ENCODE assay signal across 9 cellular contexts in genomic region chr11:9527481-9528140, GRCh38. TPM values are rescaled to one million over a fixed set of nuclear protein-coding genes. Genes with fewer than 3 reads are reported as not detected.
DNase-seq lines count a peak whose midpoint lies in the region; ATAC-seq and TF ChIP-seq lines count a peak whose summit lies in the region.
"Had no signal": no experiment of that assay in that cellular context is flagged by ENCODE, and none has a peak within 500 bp of the region (broad histone marks: within the 10 kb centered on the region; RNA-seq: fewer than 3 reads in every experiment).

No MANE protein-coding gene starts in this region.

- TF ChIP-seq POLR2A in testis (IDR thresholded peaks at IDR 0.05) (no peak), Peyer's patch (IDR thresholded peaks at IDR 0.05) (no peak)

- H3K27ac Mint-ChIP-seq in MCF 10A (ENCODE audit: low read depth, unreplicated experiment): peak overlapping the region; percentile 63

- CTCF ChIA-PET in HEK293 (lab: Yijun Ruan, JAX): interaction anchor here (0.6 to 2.1 kb wide), 4 partner anchors 20 to 411 kb away, joined by 3 to 9 read pairs (median 3); no protein-coding TSS in a partner anchor
- CTCF ChIA-PET in MCF 10A (lab: Yijun Ruan, JAX): interaction anchor here (1.7 to 2.8 kb wide), 2 partner anchors 20 to 21 kb away, joined by 4 to 9 read pairs; no protein-coding TSS in a partner anchor

- peaks cover 0 to 3% of the 10 kb centered on the region in 2 experiments; a peak in 1 of 3 replicates for H3K36me3 ChIP-seq in HEK293 (ENCODE audit: control insufficient read depth in 2 of 2, insufficient read depth in 1 of 2, low read length in 2 of 2)
- H3K36me3 ChIP-seq in thoracic aorta: no peaks in the 10 kb centered on the region
- no peaks in the 10 kb centered on the region for H3K36me3 ChIP-seq in testis (ENCODE audit: low read depth, missing control alignments)
- H3K36me3 ChIP-seq in Peyer's patch: peaks cover 0 to 5% (median 0%) of the 10 kb centered on the region in 3 donors

- BruUV-seq in MCF 10A (replicated peaks; lab: Mats Ljungman, UMichigan): no TSS peak

- TF ChIP-seq CTCF in HEK293 (tag by site-specific recombination; IDR thresholded peaks at IDR 0.05) (no peak), MCF 10A (IDR thresholded peaks at IDR 0.05; ENCODE audit: unreplicated experiment) (no peak), thoracic aorta (IDR thresholded peaks at IDR 0.05) (no peak), testis (IDR thresholded peaks at IDR 0.05) (no peak), Peyer's patch (IDR thresholded peaks at IDR 0.05) (no peak)

- H3K27ac ChIP-seq in HEK293 (ENCODE audit: extremely low read depth, low read depth, low read length) (peak overlapping the region; percentile 54; the same call in 1 of the 2 replicates), thoracic aorta (peak overlapping the region; percentile 69 to 78), testis (peak overlapping the region in 1 of 2 donors; percentile 17), Peyer's patch (peak overlapping the region in 2 of 4 donors; percentile 22 to 24)

- intact Hi-C loops in MCF 10A (cut with micrococcal nuclease) (no loop called here), testis (cut with DNase I; ENCODE audit: low total_unique reads) (no loop called here)

- no peaks in the 10 kb centered on the region for H3K9me3 Mint-ChIP-seq in MCF 10A (ENCODE audit: unreplicated experiment)

- H3K36me3 Mint-ChIP-seq in MCF 10A (ENCODE audit: insufficient read depth, unreplicated experiment): peaks cover 26% of the 10 kb centered on the region

- H3K4me1 ChIP-seq in HEK293 (ENCODE audit: control insufficient read depth, insufficient read depth, low read length) (peaks cover 10% of the 10 kb centered on the region), thoracic aorta (ENCODE audit: control insufficient read depth in 1 of 2, low read depth in 2 of 2) (peaks cover 13 to 58% of the 10 kb centered on the region in 2 donors), testis (peaks cover 32% of the 10 kb centered on the region), Peyer's patch (peaks cover 0 to 29% (median 0%) of the 10 kb centered on the region in 4 donors)

- ATAC-seq in thoracic aorta (ENCODE audit: insufficient number of reproducible peaks, low FRiP score, low read depth) (peak; percentile 41), HG02798 (IDR thresholded peaks at IDR 0.05; ENCODE audit: poor library complexity, unreplicated experiment) (no peak)

- H3K4me3 Mint-ChIP-seq in MCF 10A (ENCODE audit: unreplicated experiment): no peak overlapping the region

- peak; percentile 68 for DNase-seq in MCF 10A (ENCODE audit: unreplicated experiment)
- DNase-seq in left kidney (ENCODE audit: low read depth, low spot score): peak; percentile 57
- no peak for DNase-seq in thoracic aorta (ENCODE audit: low spot score)
- DNase-seq in testis: no peak
- DNase-seq in kidney glomerular epithelial cell (lab: John Stamatoyannopoulos, UW): no peak
- no peak for DNase-seq in Peyer's patch
- DNase-seq: NCI-H510A had no signal

- 32 to 33% methylated on average over 8 of the region's 8 CpGs for WGBS in testis, 2 donors

- H3K4me1 Mint-ChIP-seq in MCF 10A (ENCODE audit: insufficient read depth, unreplicated experiment): peaks cover 10% of the 10 kb centered on the region

- no peaks in the 10 kb centered on the region for H3K27me3 ChIP-seq in thoracic aorta (replicated peaks; ENCODE audit: insufficient read depth)
- no peaks in the 10 kb centered on the region for H3K27me3 ChIP-seq in testis
- H3K27me3 ChIP-seq in Peyer's patch: no peaks in the 10 kb centered on the region

- POLR2A ChIA-PET in HEK293 (lab: Yijun Ruan, JAX): no interaction called here
- POLR2A ChIA-PET in MCF 10A (lab: Yijun Ruan, JAX): interaction anchor here (0.9 to 2.0 kb wide), 5 partner anchors 11 to 50 kb away, joined by 3 to 8 read pairs (median 6); partner anchors contain the start of gene WEE1

- H3K9me3 ChIP-seq in HEK293 (ENCODE audit: control insufficient read depth, insufficient read depth, low read depth, low read length) (no peaks in the 10 kb centered on the region), thoracic aorta (no peaks in the 10 kb centered on the region), testis (no peaks in the 10 kb centered on the region), Peyer's patch (no peaks in the 10 kb centered on the region)

- no peaks in the 10 kb centered on the region for H3K27me3 Mint-ChIP-seq in MCF 10A (ENCODE audit: insufficient read depth, unreplicated experiment)

- H3K4me3 ChIP-seq in HEK293 (ENCODE audit: low read depth, low read length): no peak overlapping the region
- peak overlapping the region; percentile 19 for H3K4me3 ChIP-seq in thoracic aorta
- H3K4me3 ChIP-seq in testis: no peak overlapping the region
- no peak overlapping the region for H3K4me3 ChIP-seq in Peyer's patch

TF ChIP-seq in HEK293, 187 proteins besides CTCF, POLR2A, EP300 and RAD21:
- TF ChIP-seq ZNF341 (tag by site-specific recombination; IDR thresholded peaks at IDR 0.05; ENCODE audit: low read depth): peak; percentile 21; the same call in 1 of the 2 replicates
- TF ChIP-seq TCF7L2 (IDR thresholded peaks at IDR 0.05; ENCODE audit: borderline replicate concordance, low read depth, low read length): peak; percentile 68; the same call in 1 of the 2 replicates
- TF ChIP-seq OSR2 (tag by site-specific recombination; IDR thresholded peaks at IDR 0.05): peak; percentile 37; the same call in 1 of the 2 replicates
- 0 out of 2 replicates have a peak, but pooled peaks have one; percentile 21 for TF ChIP-seq WT1 (tag by site-specific recombination; IDR thresholded peaks at IDR 0.05)
- peak; percentile 44 for TF ChIP-seq ZBTB17 (tag by site-specific recombination; IDR thresholded peaks at IDR 0.05)
- peak; percentile 93 for TF ChIP-seq ZNF2 (tag by site-specific recombination; IDR thresholded peaks at IDR 0.05)
- peak; percentile 90 for TF ChIP-seq PRDM6 (tag by site-specific recombination; IDR thresholded peaks at IDR 0.05)
- TF ChIP-seq ZNF747 (tag by site-specific recombination; IDR thresholded peaks at IDR 0.05): no peak
- TF ChIP-seq SP7 (tag by site-specific recombination; IDR thresholded peaks at IDR 0.05): peak; percentile 12; the same call in 1 of the 2 replicates
- no peak for TF ChIP-seq ZNF692 (tag by site-specific recombination; IDR thresholded peaks at IDR 0.05)
- TF ChIP-seq ZNF792 (tag by site-specific recombination; IDR thresholded peaks at IDR 0.05): no peak

RNA-seq across cellular contexts. Expression of gene WEE1, which starts 45.9 kb away (rescaled TPM):
- total RNA-seq in MCF 10A (2022) (28.7 and 34.5 TPM in 2 replicates), thoracic aorta (10 to 100 TPM; 36.9 to 44.3 TPM), testis (10 to 100 TPM; 34.3 to 59.8 TPM), Peyer's patch (10 to 100 TPM; 14.4 to 40.4 (median 26.2) TPM)
- polyA plus RNA-seq in testis (ENCODE audit: insufficient read depth, low read depth, low replicate concordance): 100 TPM

Comparison
In these comparisons a context has a peak if more than half of its experiments do, and no peak if none do; other contexts are left out.
1. DNase-seq: peak in MCF 10A (single experiment) and left kidney (single experiment); none in thoracic aorta (single experiment), testis (single experiment), kidney glomerular epithelial cell (single experiment) and Peyer's patch (0 of 3).